In genomic region chr10:49219248-49219647, GRCh38 we compare ENCODE assay signal across 29 cellular contexts. TPM values are rescaled to one million over a fixed set of nuclear protein-coding genes. Genes with fewer than 3 reads are reported as not detected.
"Had no signal": no experiment of that assay in that cellular context is flagged by ENCODE, and none has a peak within 500 bp of the region (broad histone marks: within the 10 kb centered on the region; RNA-seq: fewer than 3 reads in every experiment).

No MANE protein-coding gene starts in this region.

- FAIRE-seq: pancreas, small intestine had no signal

- H3K4me3 Mint-ChIP-seq: naive thymus-derived CD4-positive, alpha-beta T cell; natural killer cell; nephron; stimulated activated effector memory CD8-positive, alpha-beta T cell treated with anti-CD3 and anti-CD28 coated beads, Interleukin-12 subunit alpha, Interleukin-12 subunit beta, amount 100 ng/mL, for 72 hours; stimulated activated naive B cell treated with anti-CD40 and anti-IgM and Interleukin-4, amounts not matched to agents 10 μg/mL and 1 μg/mL and 100 μg/mL, for 72 hours; stimulated activated naive CD8-positive, alpha-beta T cell treated with anti-CD3 and anti-CD28 coated beads, Interleukin-15, Interleukin-2, amounts not matched to agents 100 ng/mL and 50 ng/mL, for 24 hours had no signal

- H3K27ac Mint-ChIP-seq: naive thymus-derived CD4-positive, alpha-beta T cell; nephron; progenitor cell of endocrine pancreas; stimulated activated effector memory CD8-positive, alpha-beta T cell treated with anti-CD3 and anti-CD28 coated beads, Interleukin-12 subunit alpha, Interleukin-12 subunit beta, amount 100 ng/mL, for 72 hours; stimulated activated naive B cell treated with anti-CD40 and anti-IgM and Interleukin-4, amounts not matched to agents 10 μg/mL and 1 μg/mL and 100 μg/mL, for 72 hours; stimulated activated naive CD8-positive, alpha-beta T cell treated with anti-CD3 and anti-CD28 coated beads, Interleukin-15, Interleukin-2, amounts not matched to agents 100 ng/mL and 50 ng/mL, for 24 hours had no signal

- H3K4me1 Mint-ChIP-seq: nephron had no signal

- ATAC-seq: naive thymus-derived CD4-positive, alpha-beta T cell; pancreas; stimulated activated effector memory CD8-positive, alpha-beta T cell treated with anti-CD3 and anti-CD28 coated beads, Interleukin-12 subunit alpha, Interleukin-12 subunit beta, amount 100 ng/mL, for 72 hours; stimulated activated naive B cell treated with anti-CD40 and anti-IgM and Interleukin-4, amounts not matched to agents 10 μg/mL and 1 μg/mL and 100 μg/mL, for 72 hours had no signal

- H3K36me3 Mint-ChIP-seq: naive thymus-derived CD4-positive, alpha-beta T cell; natural killer cell; stimulated activated effector memory CD8-positive, alpha-beta T cell treated with anti-CD3 and anti-CD28 coated beads, Interleukin-12 subunit alpha, Interleukin-12 subunit beta, amount 100 ng/mL, for 72 hours; stimulated activated naive B cell treated with anti-CD40 and anti-IgM and Interleukin-4, amounts not matched to agents 10 μg/mL and 1 μg/mL and 100 μg/mL, for 72 hours had no signal

- H3K9me3 Mint-ChIP-seq: natural killer cell; stimulated activated effector memory CD8-positive, alpha-beta T cell treated with anti-CD3 and anti-CD28 coated beads, Interleukin-12 subunit alpha, Interleukin-12 subunit beta, amount 100 ng/mL, for 72 hours; stimulated activated naive CD8-positive, alpha-beta T cell treated with anti-CD3 and anti-CD28 coated beads, Interleukin-15, Interleukin-2, amounts not matched to agents 100 ng/mL and 50 ng/mL, for 24 hours had no signal

- H3K4me3 ChIP-seq: pancreas, psoas muscle, right lobe of liver, sigmoid colon, stomach, thoracic aorta, thyroid gland, tibial nerve, upper lobe of left lung, uterus had no signal

- DNase-seq: naive thymus-derived CD4-positive, alpha-beta T cell; natural killer cell; nucleus accumbens; pancreas; posterior cingulate gyrus; psoas muscle; right cardiac atrium; right lobe of liver; sigmoid colon; small intestine; stimulated activated CD4-positive, alpha-beta T cell treated with anti-CD3 and anti-CD28 coated beads, Interleukin-15, amount 100 ng/mL, for 24 hours; stimulated activated CD4-positive, alpha-beta T cell treated with anti-CD3 and anti-CD28 coated beads, Interleukin-2, amount 100 ng/mL, for 24 hours; stimulated activated CD4-positive, alpha-beta T cell treated with anti-CD3 and anti-CD28 coated beads, Interleukin-2, amount 100 ng/mL, for 48 hours; stimulated activated CD4-positive, alpha-beta T cell treated with anti-CD3 and anti-CD28 coated beads, Interleukin-4, amount 100 ng/mL, for 24 hours; stimulated activated naive B cell treated with anti-CD40 and anti-IgM and Interleukin-4, amounts not matched to agents 10 μg/mL and 1 μg/mL and 100 μg/mL, for 72 hours; stimulated activated naive CD4-positive, alpha-beta T cell treated with Interleukin-2 at 50 U/mL for 16 hours; stomach; thyroid gland; trophoblast cell; upper lobe of left lung; uterus had no signal

RNA-seq across cellular contexts. Expression of gene TMEM273, which starts 31.1 kb away (rescaled TPM):
- total RNA-seq: osteocyte, progenitor cell of endocrine pancreas, renal cortical epithelial cell had no signal
